1 cellular context compared by ENCODE assay signal in the genomic region with DNA sequence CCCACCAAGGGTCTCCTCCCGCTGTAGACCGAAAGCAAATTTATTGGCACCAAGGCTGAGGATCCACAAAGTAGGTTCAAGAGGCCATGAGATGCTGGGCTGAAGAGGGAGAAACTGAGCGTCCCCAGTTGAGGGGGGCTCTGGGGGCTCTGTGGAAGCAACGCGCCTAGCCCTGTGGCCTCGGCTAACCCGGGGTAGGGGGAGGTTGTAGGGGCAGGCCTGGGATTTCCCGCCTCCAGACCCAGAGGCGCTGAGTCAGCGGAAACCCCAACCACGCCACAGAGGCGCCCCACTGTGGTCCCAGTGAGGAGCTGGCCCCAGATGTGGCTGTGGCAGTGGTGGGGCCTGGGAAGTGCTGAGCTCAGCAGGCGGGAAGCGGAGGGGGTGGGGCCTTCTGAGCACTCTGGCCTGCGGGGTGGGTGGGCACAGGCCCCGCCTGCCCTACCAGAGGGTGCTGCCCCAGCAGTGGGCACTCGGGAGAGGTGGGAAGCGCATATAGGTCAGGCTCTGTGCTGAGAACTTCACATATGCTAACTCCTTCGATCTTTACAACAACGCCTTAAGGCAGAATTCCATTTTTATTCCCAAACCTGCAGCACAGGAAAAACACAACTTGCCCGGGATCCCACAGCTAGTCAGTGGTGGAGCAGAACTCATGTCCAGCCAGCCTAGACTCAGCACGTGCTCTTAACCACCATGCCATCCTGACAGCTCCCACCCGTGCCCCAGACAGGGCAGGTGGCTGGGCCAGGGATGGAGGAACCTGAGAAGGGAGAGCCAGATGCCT.
A peak's percentile ranks its signal among the peaks of the same experiment; 100 is the strongest.
TF ChIP-seq lines count a peak whose summit lies in the region.

No MANE protein-coding gene starts in this region.

TF ChIP-seq in K562, 482 proteins besides CTCF, POLR2A, EP300 and RAD21 (continued from another document and continues in another):
- TF ChIP-seq, protein P1, sequence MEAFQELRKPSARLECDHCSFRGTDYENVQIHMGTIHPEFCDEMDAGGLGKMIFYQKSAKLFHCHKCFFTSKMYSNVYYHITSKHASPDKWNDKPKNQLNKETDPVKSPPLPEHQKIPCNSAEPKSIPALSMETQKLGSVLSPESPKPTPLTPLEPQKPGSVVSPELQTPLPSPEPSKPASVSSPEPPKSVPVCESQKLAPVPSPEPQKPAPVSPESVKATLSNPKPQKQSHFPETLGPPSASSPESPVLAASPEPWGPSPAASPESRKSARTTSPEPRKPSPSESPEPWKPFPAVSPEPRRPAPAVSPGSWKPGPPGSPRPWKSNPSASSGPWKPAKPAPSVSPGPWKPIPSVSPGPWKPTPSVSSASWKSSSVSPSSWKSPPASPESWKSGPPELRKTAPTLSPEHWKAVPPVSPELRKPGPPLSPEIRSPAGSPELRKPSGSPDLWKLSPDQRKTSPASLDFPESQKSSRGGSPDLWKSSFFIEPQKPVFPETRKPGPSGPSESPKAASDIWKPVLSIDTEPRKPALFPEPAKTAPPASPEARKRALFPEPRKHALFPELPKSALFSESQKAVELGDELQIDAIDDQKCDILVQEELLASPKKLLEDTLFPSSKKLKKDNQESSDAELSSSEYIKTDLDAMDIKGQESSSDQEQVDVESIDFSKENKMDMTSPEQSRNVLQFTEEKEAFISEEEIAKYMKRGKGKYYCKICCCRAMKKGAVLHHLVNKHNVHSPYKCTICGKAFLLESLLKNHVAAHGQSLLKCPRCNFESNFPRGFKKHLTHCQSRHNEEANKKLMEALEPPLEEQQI (IDR thresholded peaks at IDR 0.05): no peak
- TF ChIP-seq, protein P2, sequence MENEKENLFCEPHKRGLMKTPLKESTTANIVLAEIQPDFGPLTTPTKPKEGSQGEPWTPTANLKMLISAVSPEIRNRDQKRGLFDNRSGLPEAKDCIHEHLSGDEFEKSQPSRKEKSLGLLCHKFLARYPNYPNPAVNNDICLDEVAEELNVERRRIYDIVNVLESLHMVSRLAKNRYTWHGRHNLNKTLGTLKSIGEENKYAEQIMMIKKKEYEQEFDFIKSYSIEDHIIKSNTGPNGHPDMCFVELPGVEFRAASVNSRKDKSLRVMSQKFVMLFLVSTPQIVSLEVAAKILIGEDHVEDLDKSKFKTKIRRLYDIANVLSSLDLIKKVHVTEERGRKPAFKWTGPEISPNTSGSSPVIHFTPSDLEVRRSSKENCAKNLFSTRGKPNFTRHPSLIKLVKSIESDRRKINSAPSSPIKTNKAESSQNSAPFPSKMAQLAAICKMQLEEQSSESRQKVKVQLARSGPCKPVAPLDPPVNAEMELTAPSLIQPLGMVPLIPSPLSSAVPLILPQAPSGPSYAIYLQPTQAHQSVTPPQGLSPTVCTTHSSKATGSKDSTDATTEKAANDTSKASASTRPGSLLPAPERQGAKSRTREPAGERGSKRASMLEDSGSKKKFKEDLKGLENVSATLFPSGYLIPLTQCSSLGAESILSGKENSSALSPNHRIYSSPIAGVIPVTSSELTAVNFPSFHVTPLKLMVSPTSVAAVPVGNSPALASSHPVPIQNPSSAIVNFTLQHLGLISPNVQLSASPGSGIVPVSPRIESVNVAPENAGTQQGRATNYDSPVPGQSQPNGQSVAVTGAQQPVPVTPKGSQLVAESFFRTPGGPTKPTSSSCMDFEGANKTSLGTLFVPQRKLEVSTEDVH (IDR thresholded peaks at IDR 0.05; ENCODE audit: low read depth, partially characterized antibody): peak; percentile 95
- TF ChIP-seq ZNF253 (CRISPR knock-in tag; conservative IDR thresholded peaks at IDR 0.05) (no peak), SMARCC2 (IDR thresholded peaks at IDR 0.05; ENCODE audit: low read depth) (0 out of 2 replicates have a peak, but pooled peaks have one; percentile 28), C11orf30 (IDR thresholded peaks at IDR 0.05; ENCODE audit: low read depth) (peak; percentile 100), RBBP5 (IDR thresholded peaks at IDR 0.05; ENCODE audit: borderline replicate concordance, insufficient read depth, low read length, poor library complexity, severe bottlenecking) (no peak), HDAC6 (IDR thresholded peaks at IDR 0.05; ENCODE audit: low read depth, low read length) (no peak), ZNF184 (CRISPR knock-in tag; IDR thresholded peaks at IDR 0.05) (no peak), IFI16 (CRISPR knock-in tag; IDR thresholded peaks at IDR 0.05) (no peak), TAF15 (IDR thresholded peaks at IDR 0.05; ENCODE audit: low read depth, low read length) (no peak), FUS (optimal IDR thresholded peaks at IDR 0.05; ENCODE audit: low read depth, low read length) (no peak), RUNX1 (IDR thresholded peaks at IDR 0.05; ENCODE audit: low read depth) (no peak), SREBF2 (CRISPR knock-in tag; IDR thresholded peaks at IDR 0.05) (no peak), HNRNPLL (IDR thresholded peaks at IDR 0.05; ENCODE audit: low read depth, low read length, poor library complexity, severe bottlenecking) (no peak), MCM3 (IDR thresholded peaks at IDR 0.05) (no peak), KAT7 (CRISPR knock-in tag; IDR thresholded peaks at IDR 0.05; ENCODE audit: borderline replicate concordance) (no peak), POLR2H (tag; IDR thresholded peaks at IDR 0.05; ENCODE audit: low read depth) (no peak), MYNN (IDR thresholded peaks at IDR 0.05) (0 out of 2 replicates have a peak, but pooled peaks have one; percentile 32), MYNN (CRISPR knock-in tag; IDR thresholded peaks at IDR 0.05) (no peak), CAMTA2 (CRISPR knock-in tag; conservative IDR thresholded peaks at IDR 0.05) (no peak), RNF2 (IDR thresholded peaks at IDR 0.05) (peak; percentile 46; the same call in 1 of the 2 replicates), TCF3 (CRISPR knock-in tag; IDR thresholded peaks at IDR 0.05) (no peak), ZNF408 (CRISPR knock-in tag; IDR thresholded peaks at IDR 0.05; ENCODE audit: low read depth) (no peak), CCAR2 (IDR thresholded peaks at IDR 0.05; ENCODE audit: low read depth, low read length) (no peak), YY1 (IDR thresholded peaks at IDR 0.05; ENCODE audit: borderline replicate concordance in 1 of 3, control insufficient read depth in 1 of 3, extremely low read depth in 1 of 3, insufficient read depth in 3 of 3, insufficient read length in 1 of 3, insufficient replicate concordance in 2 of 3, low read depth in 1 of 3, low read length in 2 of 3) (peak in 2 of 3 experiments; percentile 26 to 50), MCM7 (IDR thresholded peaks at IDR 0.05) (no peak), HLTF (IDR thresholded peaks at IDR 0.05) (no peak), FIP1L1 (IDR thresholded peaks at IDR 0.05; ENCODE audit: low read depth, low read length, poor library complexity, severe bottlenecking) (no peak), SMC3 (conservative IDR thresholded peaks at IDR 0.05; ENCODE audit: insufficient read depth, low read depth, low read length) (peak; percentile 57; the same call in 1 of the 2 replicates), TAF1 (IDR thresholded peaks at IDR 0.05; ENCODE audit: control insufficient read depth, extremely low read depth, insufficient read depth, low read length, severe bottlenecking) (no peak), ZNF79 (CRISPR knock-in tag; IDR thresholded peaks at IDR 0.05; ENCODE audit: low read depth) (no peak), BRD4 (IDR thresholded peaks at IDR 0.05) (no peak), SUPT5H (IDR thresholded peaks at IDR 0.05) (no peak), POLR2AphosphoS5 (IDR thresholded peaks at IDR 0.05; ENCODE audit: control insufficient read depth, insufficient read depth, low read depth, low read length) (no peak), GABPB2 (CRISPR knock-in tag; conservative IDR thresholded peaks at IDR 0.05) (no peak), ILF3 (IDR thresholded peaks at IDR 0.05; ENCODE audit: borderline replicate concordance) (no peak), STAT5B (CRISPR knock-in tag; IDR thresholded peaks at IDR 0.05) (no peak)
- TF ChIP-seq, protein P3, sequence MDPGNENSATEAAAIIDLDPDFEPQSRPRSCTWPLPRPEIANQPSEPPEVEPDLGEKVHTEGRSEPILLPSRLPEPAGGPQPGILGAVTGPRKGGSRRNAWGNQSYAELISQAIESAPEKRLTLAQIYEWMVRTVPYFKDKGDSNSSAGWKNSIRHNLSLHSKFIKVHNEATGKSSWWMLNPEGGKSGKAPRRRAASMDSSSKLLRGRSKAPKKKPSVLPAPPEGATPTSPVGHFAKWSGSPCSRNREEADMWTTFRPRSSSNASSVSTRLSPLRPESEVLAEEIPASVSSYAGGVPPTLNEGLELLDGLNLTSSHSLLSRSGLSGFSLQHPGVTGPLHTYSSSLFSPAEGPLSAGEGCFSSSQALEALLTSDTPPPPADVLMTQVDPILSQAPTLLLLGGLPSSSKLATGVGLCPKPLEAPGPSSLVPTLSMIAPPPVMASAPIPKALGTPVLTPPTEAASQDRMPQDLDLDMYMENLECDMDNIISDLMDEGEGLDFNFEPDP (CRISPR knock-in tag; IDR thresholded peaks at IDR 0.05): no peak
- TF ChIP-seq, protein P4, sequence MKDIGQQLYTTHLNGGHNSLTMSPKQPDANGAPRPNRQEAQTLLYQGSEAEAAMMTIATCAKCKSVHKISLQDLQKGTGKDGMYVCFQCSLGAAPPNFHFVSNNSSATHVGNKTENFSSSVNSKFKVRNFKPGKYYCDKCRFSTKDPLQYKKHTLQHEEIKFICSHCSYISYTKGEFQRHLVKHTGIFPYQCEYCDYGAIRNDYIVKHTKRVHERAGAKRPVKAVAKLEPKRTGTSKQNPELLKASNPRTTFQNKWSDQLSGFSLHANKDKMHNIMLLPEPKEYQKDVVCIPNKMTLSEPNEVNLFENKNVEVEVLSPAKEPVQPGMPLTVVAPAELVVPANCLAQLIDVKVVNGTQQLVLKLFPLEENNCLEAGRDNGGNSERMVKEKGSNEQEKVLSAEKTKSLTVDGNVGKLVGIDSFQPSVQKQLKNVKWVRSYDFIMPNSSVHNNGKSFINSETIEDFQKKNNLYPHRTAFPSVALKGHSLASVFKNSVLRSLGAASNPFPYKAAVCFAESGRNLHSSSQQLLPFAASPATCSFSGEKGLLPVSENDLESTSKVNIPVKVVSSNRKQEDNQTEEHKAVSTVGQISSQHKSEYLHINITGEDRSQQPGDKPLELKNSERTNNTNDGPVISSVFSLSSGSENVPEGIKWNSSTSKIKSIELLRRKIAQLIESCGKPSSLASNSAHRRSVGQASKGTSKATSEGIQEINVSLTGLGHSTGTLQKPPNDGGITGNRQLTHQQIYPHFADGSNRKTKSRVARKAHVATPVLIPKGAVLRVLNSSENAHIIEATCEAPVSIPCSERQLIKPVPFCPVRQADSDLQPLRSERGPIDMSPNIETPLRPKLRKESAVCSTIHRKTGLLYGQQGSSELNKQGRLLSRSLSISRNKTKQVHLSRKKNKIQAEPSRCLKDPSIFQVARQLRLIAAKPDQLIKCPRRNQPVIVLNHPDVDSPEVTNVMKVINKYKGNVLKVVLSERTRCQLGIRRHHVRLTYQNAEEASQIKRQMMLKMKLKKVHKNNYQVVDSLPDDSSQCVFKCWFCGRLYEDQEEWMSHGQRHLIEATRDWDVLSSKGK (CRISPR knock-in tag; IDR thresholded peaks at IDR 0.05): no peak
- TF ChIP-seq, protein P5, sequence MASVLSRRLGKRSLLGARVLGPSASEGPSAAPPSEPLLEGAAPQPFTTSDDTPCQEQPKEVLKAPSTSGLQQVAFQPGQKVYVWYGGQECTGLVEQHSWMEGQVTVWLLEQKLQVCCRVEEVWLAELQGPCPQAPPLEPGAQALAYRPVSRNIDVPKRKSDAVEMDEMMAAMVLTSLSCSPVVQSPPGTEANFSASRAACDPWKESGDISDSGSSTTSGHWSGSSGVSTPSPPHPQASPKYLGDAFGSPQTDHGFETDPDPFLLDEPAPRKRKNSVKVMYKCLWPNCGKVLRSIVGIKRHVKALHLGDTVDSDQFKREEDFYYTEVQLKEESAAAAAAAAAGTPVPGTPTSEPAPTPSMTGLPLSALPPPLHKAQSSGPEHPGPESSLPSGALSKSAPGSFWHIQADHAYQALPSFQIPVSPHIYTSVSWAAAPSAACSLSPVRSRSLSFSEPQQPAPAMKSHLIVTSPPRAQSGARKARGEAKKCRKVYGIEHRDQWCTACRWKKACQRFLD (CRISPR knock-in tag; IDR thresholded peaks at IDR 0.05): no peak
- TF ChIP-seq, protein P6, sequence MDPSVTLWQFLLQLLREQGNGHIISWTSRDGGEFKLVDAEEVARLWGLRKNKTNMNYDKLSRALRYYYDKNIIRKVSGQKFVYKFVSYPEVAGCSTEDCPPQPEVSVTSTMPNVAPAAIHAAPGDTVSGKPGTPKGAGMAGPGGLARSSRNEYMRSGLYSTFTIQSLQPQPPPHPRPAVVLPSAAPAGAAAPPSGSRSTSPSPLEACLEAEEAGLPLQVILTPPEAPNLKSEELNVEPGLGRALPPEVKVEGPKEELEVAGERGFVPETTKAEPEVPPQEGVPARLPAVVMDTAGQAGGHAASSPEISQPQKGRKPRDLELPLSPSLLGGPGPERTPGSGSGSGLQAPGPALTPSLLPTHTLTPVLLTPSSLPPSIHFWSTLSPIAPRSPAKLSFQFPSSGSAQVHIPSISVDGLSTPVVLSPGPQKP (CRISPR knock-in tag; IDR thresholded peaks at IDR 0.05): no peak
- TF ChIP-seq, protein P7, sequence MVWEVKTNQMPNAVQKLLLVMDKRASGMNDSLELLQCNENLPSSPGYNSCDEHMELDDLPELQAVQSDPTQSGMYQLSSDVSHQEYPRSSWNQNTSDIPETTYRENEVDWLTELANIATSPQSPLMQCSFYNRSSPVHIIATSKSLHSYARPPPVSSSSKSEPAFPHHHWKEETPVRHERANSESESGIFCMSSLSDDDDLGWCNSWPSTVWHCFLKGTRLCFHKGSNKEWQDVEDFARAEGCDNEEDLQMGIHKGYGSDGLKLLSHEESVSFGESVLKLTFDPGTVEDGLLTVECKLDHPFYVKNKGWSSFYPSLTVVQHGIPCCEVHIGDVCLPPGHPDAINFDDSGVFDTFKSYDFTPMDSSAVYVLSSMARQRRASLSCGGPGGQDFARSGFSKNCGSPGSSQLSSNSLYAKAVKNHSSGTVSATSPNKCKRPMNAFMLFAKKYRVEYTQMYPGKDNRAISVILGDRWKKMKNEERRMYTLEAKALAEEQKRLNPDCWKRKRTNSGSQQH (CRISPR knock-in tag; IDR thresholded peaks at IDR 0.05): no peak
- TF ChIP-seq, protein P8, sequence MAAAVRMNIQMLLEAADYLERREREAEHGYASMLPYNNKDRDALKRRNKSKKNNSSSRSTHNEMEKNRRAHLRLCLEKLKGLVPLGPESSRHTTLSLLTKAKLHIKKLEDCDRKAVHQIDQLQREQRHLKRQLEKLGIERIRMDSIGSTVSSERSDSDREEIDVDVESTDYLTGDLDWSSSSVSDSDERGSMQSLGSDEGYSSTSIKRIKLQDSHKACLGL (CRISPR knock-in tag; IDR thresholded peaks at IDR 0.05; ENCODE audit: borderline replicate concordance, poor library complexity, severe bottlenecking): no peak
- TF ChIP-seq, protein P9, sequence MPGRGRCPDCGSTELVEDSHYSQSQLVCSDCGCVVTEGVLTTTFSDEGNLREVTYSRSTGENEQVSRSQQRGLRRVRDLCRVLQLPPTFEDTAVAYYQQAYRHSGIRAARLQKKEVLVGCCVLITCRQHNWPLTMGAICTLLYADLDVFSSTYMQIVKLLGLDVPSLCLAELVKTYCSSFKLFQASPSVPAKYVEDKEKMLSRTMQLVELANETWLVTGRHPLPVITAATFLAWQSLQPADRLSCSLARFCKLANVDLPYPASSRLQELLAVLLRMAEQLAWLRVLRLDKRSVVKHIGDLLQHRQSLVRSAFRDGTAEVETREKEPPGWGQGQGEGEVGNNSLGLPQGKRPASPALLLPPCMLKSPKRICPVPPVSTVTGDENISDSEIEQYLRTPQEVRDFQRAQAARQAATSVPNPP (IDR thresholded peaks at IDR 0.05; ENCODE audit: borderline replicate concordance, insufficient read depth, insufficient read length): no peak
- TF ChIP-seq, protein P10, sequence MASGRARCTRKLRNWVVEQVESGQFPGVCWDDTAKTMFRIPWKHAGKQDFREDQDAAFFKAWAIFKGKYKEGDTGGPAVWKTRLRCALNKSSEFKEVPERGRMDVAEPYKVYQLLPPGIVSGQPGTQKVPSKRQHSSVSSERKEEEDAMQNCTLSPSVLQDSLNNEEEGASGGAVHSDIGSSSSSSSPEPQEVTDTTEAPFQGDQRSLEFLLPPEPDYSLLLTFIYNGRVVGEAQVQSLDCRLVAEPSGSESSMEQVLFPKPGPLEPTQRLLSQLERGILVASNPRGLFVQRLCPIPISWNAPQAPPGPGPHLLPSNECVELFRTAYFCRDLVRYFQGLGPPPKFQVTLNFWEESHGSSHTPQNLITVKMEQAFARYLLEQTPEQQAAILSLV (tag; IDR thresholded peaks at IDR 0.05): no peak
